In the genomic region with DNA sequence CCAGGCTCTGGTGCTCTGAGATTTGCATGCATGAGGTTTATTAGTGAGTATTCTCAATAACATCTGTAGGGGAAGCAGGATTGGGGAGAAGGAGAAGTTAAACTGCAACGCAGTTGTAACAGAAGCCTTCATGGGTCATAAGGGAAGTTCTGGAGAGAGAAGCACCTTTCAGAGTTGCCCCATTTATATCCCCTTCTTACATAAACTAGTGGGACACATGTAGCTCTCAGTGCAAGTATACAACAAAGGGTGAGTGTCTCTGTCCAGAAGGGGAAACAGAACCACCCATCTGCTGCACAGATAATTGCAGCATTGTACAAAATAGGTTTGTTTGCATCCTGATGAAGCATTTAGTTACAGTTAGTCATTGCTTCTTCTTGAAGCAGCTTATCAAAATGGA, we compare ENCODE assay signal across 1 cellular context.
TF ChIP-seq lines count a peak whose summit lies in the region.

No MANE protein-coding gene starts in this region.

TF ChIP-seq in HepG2, 621 proteins besides CTCF, POLR2A, EP300 and RAD21:
- no peak for TF ChIP-seq NFIC (IDR thresholded peaks at IDR 0.05; ENCODE audit: low read length)
- TF ChIP-seq, protein P1, sequence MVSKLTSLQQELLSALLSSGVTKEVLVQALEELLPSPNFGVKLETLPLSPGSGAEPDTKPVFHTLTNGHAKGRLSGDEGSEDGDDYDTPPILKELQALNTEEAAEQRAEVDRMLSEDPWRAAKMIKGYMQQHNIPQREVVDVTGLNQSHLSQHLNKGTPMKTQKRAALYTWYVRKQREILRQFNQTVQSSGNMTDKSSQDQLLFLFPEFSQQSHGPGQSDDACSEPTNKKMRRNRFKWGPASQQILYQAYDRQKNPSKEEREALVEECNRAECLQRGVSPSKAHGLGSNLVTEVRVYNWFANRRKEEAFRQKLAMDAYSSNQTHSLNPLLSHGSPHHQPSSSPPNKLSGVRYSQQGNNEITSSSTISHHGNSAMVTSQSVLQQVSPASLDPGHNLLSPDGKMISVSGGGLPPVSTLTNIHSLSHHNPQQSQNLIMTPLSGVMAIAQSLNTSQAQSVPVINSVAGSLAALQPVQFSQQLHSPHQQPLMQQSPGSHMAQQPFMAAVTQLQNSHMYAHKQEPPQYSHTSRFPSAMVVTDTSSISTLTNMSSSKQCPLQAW (CRISPR knock-in tag; IDR thresholded peaks at IDR 0.05): no peak
